In genomic region chr3:111069974-111070751, GRCh38 we compare ENCODE assay signal across 8 cellular contexts. TPM values are rescaled to one million over a fixed set of nuclear protein-coding genes. Genes with fewer than 3 reads are reported as not detected.
DNase-seq lines count a peak whose midpoint lies in the region; ATAC-seq, FAIRE-seq and TF ChIP-seq lines count a peak whose summit lies in the region.

No MANE protein-coding gene starts in this region.

- DNase-seq in Right ventricle myocardium superior: no peak
- no peak for DNase-seq in cardiac septum (ENCODE audit: low spot score)
- peak; percentile 44 for DNase-seq in astrocyte of the hippocampus (ENCODE audit: low read depth, low spot score)
- no peak for DNase-seq in keratinocyte (ENCODE audit: low read depth, low spot score)
- DNase-seq in smooth muscle cell (lab: John Stamatoyannopoulos, UW; ENCODE audit: unreplicated experiment): peak; percentile 21
- no peak for DNase-seq in DMS79 (lab: John Stamatoyannopoulos, UW)
- DNase-seq in GOT3 (lab: John Stamatoyannopoulos, UW): no peak
- DNase-seq in MV-4-11 (lab: John Stamatoyannopoulos, UW): no peak

- H3F3A ChIP-seq in smooth muscle cell (ENCODE audit: low read depth): no peaks in the 10 kb centered on the region

- FAIRE-seq in keratinocyte (lab: Jason Lieb, UNC): no peak

- H3K9me3 ChIP-seq in keratinocyte (ENCODE audit: control insufficient read depth, low read depth, low read length) (no peaks in the 10 kb centered on the region), smooth muscle cell (replicated peaks; ENCODE audit: low read depth) (no peaks in the 10 kb centered on the region)

- H3K27me3 ChIP-seq in keratinocyte (ENCODE audit: control insufficient read depth, extremely low read depth, insufficient read depth, low read length): peaks cover 33% of the 10 kb centered on the region
- no peaks in the 10 kb centered on the region for H3K27me3 ChIP-seq in smooth muscle cell (ENCODE audit: low read depth)

- H3K9ac ChIP-seq in keratinocyte (ENCODE audit: control insufficient read depth, extremely low read depth, insufficient read depth, low read length) (no peak overlapping the region), smooth muscle cell (ENCODE audit: low read depth) (peak overlapping the region; percentile 78)

- peak overlapping the region; percentile 8 for H2AFZ ChIP-seq in keratinocyte (ENCODE audit: control insufficient read depth, low read length)
- peak overlapping the region; percentile 92 for H2AFZ ChIP-seq in smooth muscle cell (ENCODE audit: low read depth)

- H3K4me1 ChIP-seq in keratinocyte (ENCODE audit: control insufficient read depth, extremely low read depth, insufficient read depth, low read length) (no peaks in the 10 kb centered on the region), smooth muscle cell (ENCODE audit: low read depth) (peaks cover 9% of the 10 kb centered on the region)

- no peak overlapping the region for H3K27ac ChIP-seq in keratinocyte (ENCODE audit: control insufficient read depth, insufficient read depth, low read length)
- H3K27ac ChIP-seq in smooth muscle cell (ENCODE audit: low read depth): peak overlapping the region; percentile 75

- no peaks in the 10 kb centered on the region for H3K9me1 ChIP-seq in keratinocyte (ENCODE audit: control insufficient read depth, extremely low read depth, insufficient read depth, low read length)

- H3K79me2 ChIP-seq in keratinocyte (ENCODE audit: control insufficient read depth, insufficient read depth, low read length) (no peaks in the 10 kb centered on the region), smooth muscle cell (ENCODE audit: low read depth) (peaks cover 44% of the 10 kb centered on the region)

- peak overlapping the region; percentile 73 for H3K4me2 ChIP-seq in keratinocyte (ENCODE audit: control insufficient read depth, extremely low read depth, insufficient read depth, low read depth, low read length)
- peak overlapping the region; percentile 95 for H3K4me2 ChIP-seq in smooth muscle cell

- TF ChIP-seq CTCF in keratinocyte (optimal IDR thresholded peaks at IDR 0.05 in 1 of 3, IDR thresholded peaks at IDR 0.05 in 1 of 3, conservative IDR thresholded peaks at IDR 0.05 in 1 of 3; ENCODE audit: extremely low read depth in 1 of 3, insufficient read depth in 2 of 3, low read length in 3 of 3) (no peak), smooth muscle cell (IDR thresholded peaks at IDR 0.05; ENCODE audit: borderline replicate concordance, insufficient read depth, poor library complexity, severe bottlenecking) (no peak)

- dilution Hi-C loops in keratinocyte (cut with MboI; ENCODE audit: extremely low pct_ligation_motif_present, low sequenced_read_pairs): no loop called here

- peak; percentile 23 for ATAC-seq in Right ventricle myocardium superior (ENCODE audit: poor library complexity)

- WGBS in smooth muscle cell (ENCODE audit: low lambda C conversion rate): 5% methylated on average over 24 of the region's 24 CpGs

- H3K36me3 ChIP-seq in keratinocyte (ENCODE audit: control insufficient read depth in 2 of 2, extremely low read depth in 1 of 2, insufficient read depth in 2 of 2, low read length in 2 of 2): no peaks in the 10 kb centered on the region
- no peaks in the 10 kb centered on the region for H3K36me3 ChIP-seq in smooth muscle cell (ENCODE audit: low read depth)

- H3K4me3 ChIP-seq in keratinocyte (ENCODE audit: control insufficient read depth in 2 of 3, extremely low read depth in 1 of 3, insufficient read depth in 2 of 3, low read depth in 1 of 3, low read length in 3 of 3) (peak overlapping the region in 2 of 3 experiments; percentile 55 to 67), smooth muscle cell (peak overlapping the region; percentile 90)

- intact Hi-C loops in Right ventricle myocardium superior (cut with DNase I): no loop called here
- intact Hi-C loops in cardiac septum (cut with DNase I): no loop called here

- H4K20me1 ChIP-seq in keratinocyte (ENCODE audit: control insufficient read depth, extremely low read depth, insufficient read depth, low read length): no peaks in the 10 kb centered on the region
- peaks cover 32% of the 10 kb centered on the region for H4K20me1 ChIP-seq in smooth muscle cell (ENCODE audit: low read depth)

RNA-seq across cellular contexts. Expression of gene NECTIN3, which starts 1.5 kb away (rescaled TPM):
- 9.5 TPM for total RNA-seq in Right ventricle myocardium superior
- total RNA-seq in cardiac septum: 8.2 TPM
- 1.8 to 2.1 TPM (median 1.9 TPM) in 3 replicates for polyA plus RNA-seq in keratinocyte
- polyA plus RNA-seq in keratinocyte (2011; ENCODE audit: low read depth): 0.66 TPM
- 1.2 and 3.1 TPM in 2 replicates for polyA plus RNA-seq in keratinocyte (2011; cell fraction: cytosol; rRNA removed)
- polyA plus RNA-seq in keratinocyte (2011; cell fraction: nucleus; rRNA removed): 2.2 and 2.6 TPM in 2 replicates
- 0.27 and 1.3 TPM in 2 replicates for polyA plus RNA-seq in keratinocyte (2012; ENCODE audit: low replicate concordance)
- polyA minus RNA-seq in keratinocyte: 0.30 to 3.6 TPM (median 2.1 TPM) in 3 replicates
- 3.6 TPM for polyA minus RNA-seq in keratinocyte (2011; cell fraction: cytosol; rRNA and poly(A)+ RNA removed)
- polyA minus RNA-seq in keratinocyte (2011; cell fraction: nucleus; rRNA and poly(A)+ RNA removed): 5.6 and 10.1 TPM in 2 replicates
- total RNA-seq in smooth muscle cell: 58.2 and 76.3 TPM in 2 replicates
- polyA plus RNA-seq in smooth muscle cell: 10.4 and 13.3 TPM in 2 replicates

Comparison
In these comparisons a context has a peak if more than half of its experiments do, and no peak if none do; other contexts are left out.
1. DNase-seq: peak in astrocyte of the hippocampus (single experiment) and smooth muscle cell (single experiment); none in Right ventricle myocardium superior (single experiment), cardiac septum (single experiment), keratinocyte (single experiment), DMS79 (single experiment), GOT3 (single experiment) and MV-4-11 (single experiment).